13 cellular contexts compared by ENCODE assay signal in the genomic region with DNA sequence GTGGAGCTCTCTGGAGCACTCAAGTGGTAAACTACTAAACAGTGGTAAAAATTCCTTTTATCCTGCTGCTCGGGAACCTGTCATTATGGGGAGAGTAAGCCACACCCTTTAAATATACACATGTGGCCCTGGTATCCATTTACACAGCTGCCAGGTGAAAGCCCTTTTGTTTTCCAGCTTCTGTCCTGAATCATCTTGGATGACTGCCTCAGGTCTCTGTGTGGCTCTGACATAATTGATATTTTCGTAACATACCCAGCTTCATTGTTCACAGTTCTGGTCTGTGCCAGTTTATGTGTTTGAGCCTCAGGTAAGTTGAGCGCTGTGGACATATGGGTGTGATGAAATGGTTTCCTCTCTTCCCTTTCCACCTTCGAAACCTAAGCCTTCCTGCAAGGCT. TPM values are rescaled to one million over a fixed set of nuclear protein-coding genes. Genes with fewer than 3 reads are reported as not detected.
DNase-seq lines count a peak whose midpoint lies in the region; ATAC-seq and TF ChIP-seq lines count a peak whose summit lies in the region.
"Had no signal": no experiment of that assay in that cellular context is flagged by ENCODE, and none has a peak within 500 bp of the region (broad histone marks: within the 10 kb centered on the region; RNA-seq: fewer than 3 reads in every experiment).

No MANE protein-coding gene starts in this region.

- H3K4me1 Mint-ChIP-seq in natural killer cell: peaks cover 54 to 60% of the 10 kb centered on the region in 2 donors
- H3K4me1 Mint-ChIP-seq in natural killer cell treated with Interleukin-12 subunit alpha and Interleukin-12 subunit beta and Interleukin-15 and Interleukin-18, amount 100 ng/mL, for 72 hours (ENCODE audit: low read depth in 2 of 2): peaks cover 44 to 54% of the 10 kb centered on the region in 2 donors
- peaks cover 15% of the 10 kb centered on the region for H3K4me1 Mint-ChIP-seq in WTC11

- no peak overlapping the region for H3K4me3 Mint-ChIP-seq in natural killer cell
- H3K4me3 Mint-ChIP-seq in natural killer cell treated with Interleukin-12 subunit alpha and Interleukin-12 subunit beta and Interleukin-15 and Interleukin-18, amount 100 ng/mL, for 72 hours: no peak overlapping the region
- H3K4me3 Mint-ChIP-seq in WTC11: no peak overlapping the region
- H3K4me3 Mint-ChIP-seq: mesothelial cell of epicardium had no signal

- H3K27ac ChIP-seq in effector memory CD4-positive, alpha-beta T cell (ENCODE audit: insufficient read depth, low read length, poor library complexity, severe bottlenecking): peak overlapping the region; percentile 72
- no peak overlapping the region for H3K27ac ChIP-seq in ovary
- H3K27ac ChIP-seq: gastrocnemius medialis had no signal

- H3K36me3 ChIP-seq in effector memory CD4-positive, alpha-beta T cell (ENCODE audit: control insufficient read depth, insufficient read depth, low read length): no peaks in the 10 kb centered on the region
- no peaks in the 10 kb centered on the region for H3K36me3 ChIP-seq in ovary
- H3K36me3 ChIP-seq: gastrocnemius medialis, spleen had no signal

- peaks cover 61% of the 10 kb centered on the region for H3K4me1 ChIP-seq in effector memory CD4-positive, alpha-beta T cell (ENCODE audit: control insufficient read depth, insufficient read depth, low read length, poor library complexity, severe bottlenecking)
- no peaks in the 10 kb centered on the region for H3K4me1 ChIP-seq in ovary (ENCODE audit: insufficient read depth)
- H3K4me1 ChIP-seq: gastrocnemius medialis had no signal

- H3K27me3 ChIP-seq in effector memory CD4-positive, alpha-beta T cell (replicated peaks; ENCODE audit: control insufficient read depth, insufficient read depth, low read length, poor library complexity, severe bottlenecking): no peaks in the 10 kb centered on the region
- no peaks in the 10 kb centered on the region for H3K27me3 ChIP-seq in ovary
- H3K27me3 ChIP-seq: gastrocnemius medialis, spleen had no signal

- ATAC-seq in natural killer cell (no peak), HG03039 (IDR thresholded peaks at IDR 0.05; ENCODE audit: unreplicated experiment) (no peak), WTC11 (no peak; the same call in 1 of the 2 replicates)
- no peak for ATAC-seq in natural killer cell treated with Interleukin-12 subunit alpha and Interleukin-12 subunit beta and Interleukin-15 and Interleukin-18, amount 100 ng/mL, for 72 hours
- ATAC-seq: gastrocnemius medialis had no signal

- H3K9me3 ChIP-seq in effector memory CD4-positive, alpha-beta T cell (ENCODE audit: control insufficient read depth, low read length): no peaks in the 10 kb centered on the region
- no peaks in the 10 kb centered on the region for H3K9me3 ChIP-seq in ovary
- H3K9me3 ChIP-seq: gastrocnemius medialis, spleen had no signal

- H3K36me3 Mint-ChIP-seq in natural killer cell (no peaks in the 10 kb centered on the region), WTC11 (no peaks in the 10 kb centered on the region)
- no peaks in the 10 kb centered on the region for H3K36me3 Mint-ChIP-seq in natural killer cell treated with Interleukin-12 subunit alpha and Interleukin-12 subunit beta and Interleukin-15 and Interleukin-18, amount 100 ng/mL, for 72 hours
- H3K36me3 Mint-ChIP-seq: mesothelial cell of epicardium had no signal

- TF ChIP-seq CTCF in natural killer cell (IDR thresholded peaks at IDR 0.05) (no peak), WTC11 (IDR thresholded peaks at IDR 0.05) (no peak), ovary (IDR thresholded peaks at IDR 0.05) (no peak)

- WGBS in ovary, 3 donors: 50 to 51% (median 50%) methylated on average over 4 of the region's 4 CpGs

- TF ChIP-seq POLR2A in ovary (IDR thresholded peaks at IDR 0.05): no peak

- POLR2A ChIA-PET in WTC11 (lab: Charles Lee): no interaction called here

- no peak overlapping the region for H3K4me3 ChIP-seq in effector memory CD4-positive, alpha-beta T cell (ENCODE audit: insufficient read depth, low read depth, low read length, poor library complexity, severe bottlenecking)
- H3K4me3 ChIP-seq in ovary: no peak overlapping the region
- H3K4me3 ChIP-seq: gastrocnemius medialis, spleen had no signal

- DNase-seq in natural killer cell: no peak
- no peak for DNase-seq in natural killer cell treated with Interleukin-12 subunit alpha and Interleukin-12 subunit beta and Interleukin-15 and Interleukin-18, amount 100 ng/mL, for 72 hours (ENCODE audit: low spot score)
- peak; percentile 97 for DNase-seq in NCI-H345 (lab: John Stamatoyannopoulos, UW)
- DNase-seq in effector memory CD4-positive, alpha-beta T cell: no peak
- DNase-seq in inferior parietal cortex (ENCODE audit: extremely low spot score): no peak
- no peak for DNase-seq in WTC11 (ENCODE audit: low spot score)
- DNase-seq in ovary: no peak
- DNase-seq: activated T-cell treated with anti-CD3 and anti-CD28 coated beads for 4 hours; gastrocnemius medialis; spleen; stimulated activated naive CD4-positive, alpha-beta T cell had no signal

- H3K27ac Mint-ChIP-seq in natural killer cell: peak overlapping the region; percentile 65 to 77
- no peak overlapping the region for H3K27ac Mint-ChIP-seq in natural killer cell treated with Interleukin-12 subunit alpha and Interleukin-12 subunit beta and Interleukin-15 and Interleukin-18, amount 100 ng/mL, for 72 hours
- H3K27ac Mint-ChIP-seq in WTC11: no peak overlapping the region
- H3K27ac Mint-ChIP-seq: mesothelial cell of epicardium had no signal

- H3K9me3 Mint-ChIP-seq in natural killer cell (no peaks in the 10 kb centered on the region), WTC11 (peaks cover 7% of the 10 kb centered on the region; the same call in 1 of the 2 replicates)
- peaks cover 3% of the 10 kb centered on the region for H3K9me3 Mint-ChIP-seq in natural killer cell treated with Interleukin-12 subunit alpha and Interleukin-12 subunit beta and Interleukin-15 and Interleukin-18, amount 100 ng/mL, for 72 hours

- no peak for TF ChIP-seq EP300 in ovary (IDR thresholded peaks at IDR 0.05)

- CTCF ChIA-PET in WTC11 (lab: Charles Lee): no interaction called here

- intact Hi-C loops in natural killer cell (cut with micrococcal nuclease): no loop called here
- intact Hi-C loops in ovary (cut with DNase I): no loop called here

- H3K27me3 Mint-ChIP-seq in natural killer cell (ENCODE audit: low read depth in 2 of 2): no peaks in the 10 kb centered on the region
- no peaks in the 10 kb centered on the region for H3K27me3 Mint-ChIP-seq in natural killer cell treated with Interleukin-12 subunit alpha and Interleukin-12 subunit beta and Interleukin-15 and Interleukin-18, amount 100 ng/mL, for 72 hours
- H3K27me3 Mint-ChIP-seq in WTC11 (ENCODE audit: low read depth): no peaks in the 10 kb centered on the region

TF ChIP-seq in WTC11, 78 proteins besides CTCF, POLR2A, EP300 and RAD21:
- TF ChIP-seq FOXJ3 (CRISPR knock-in tag; IDR thresholded peaks at IDR 0.05; ENCODE audit: borderline replicate concordance) (no peak), ZNF532 (CRISPR knock-in tag; IDR thresholded peaks at IDR 0.05; ENCODE audit: borderline replicate concordance) (no peak), ESRRA (CRISPR knock-in tag; IDR thresholded peaks at IDR 0.05; ENCODE audit: borderline replicate concordance) (no peak), ZNF138 (CRISPR knock-in tag; conservative IDR thresholded peaks at IDR 0.05) (no peak), PREB (CRISPR knock-in tag; IDR thresholded peaks at IDR 0.05; ENCODE audit: borderline replicate concordance) (no peak)

RNA-seq across cellular contexts. Expression of gene TTC39C, which starts 15.7 kb away (rescaled TPM):
- total RNA-seq in natural killer cell (10 to 100 TPM; 39.0 to 61.5 (median 44.3) TPM), WTC11 (2021) (28.8 to 57.3 TPM (median 31.4 TPM) in 3 replicates), ovary (10 to 100 TPM in 6 of 7 donors, 1 to 10 TPM in 1; 8.1 to 31.0 (median 21.2) TPM)
- 10 to 100 TPM; 54.8 to 69.7 TPM for total RNA-seq in natural killer cell treated with Interleukin-12 subunit alpha and Interleukin-12 subunit beta and Interleukin-15 and Interleukin-18, amount 100 ng/mL, for 72 hours
- polyA plus RNA-seq in ovary: 10 to 100 TPM in 1 of 2 donors, 1 to 10 TPM in 1; 7.2 to 13.0 TPM

Comparison
In these comparisons a context has a peak if more than half of its experiments do, and no peak if none do; other contexts are left out.
1. H3K27ac Mint-ChIP-seq: peak in natural killer cell (2 of 2); none in natural killer cell treated with Interleukin-12 subunit alpha and Interleukin-12 subunit beta and Interleukin-15 and Interleukin-18, amount 100 ng/mL, for 72 hours (0 of 2) and WTC11 (single experiment).